Comparison of ENCODE assay signal across 8 cellular contexts in genomic region chr17:50943575-50943933, GRCh38.
DNase-seq lines count a peak whose midpoint lies in the region; ATAC-seq, FAIRE-seq and TF ChIP-seq lines count a peak whose summit lies in the region.

No MANE protein-coding gene starts in this region.

- CTCF ChIA-PET in RWPE1 (lab: Yijun Ruan, JAX) = no interaction called here

- FAIRE-seq in D721Med (lab: Jason Lieb, UNC) = no peak

- POLR2A ChIA-PET in RWPE1 (lab: Yijun Ruan, JAX; ENCODE audit: low non-redundant PET) = no interaction called here

- peak overlapping the region; percentile 37 for H3K27ac ChIP-seq in RWPE1
- H3K27ac ChIP-seq in epithelial cell of prostate = peak overlapping the region; percentile 30

- peak; percentile 6 for DNase-seq in D721Med (ENCODE audit: insufficient read length, low spot score)
- no peak for DNase-seq in RWPE1 (ENCODE audit: low spot score)
- no peak for DNase-seq in epithelial cell of prostate (ENCODE audit: low read depth, low spot score)
- peak; percentile 63 for DNase-seq in pons (ENCODE audit: low spot score)
- DNase-seq in T1000 (lab: John Stamatoyannopoulos, UW) = no peak

- TF ChIP-seq CTCF in D721Med (IDR thresholded peaks at IDR 0.05; ENCODE audit: insufficient read depth, missing control alignments) = no peak
- no peak for TF ChIP-seq CTCF in RWPE1 (conservative IDR thresholded peaks at IDR 0.05; ENCODE audit: low read depth)

- no peak for ATAC-seq in HG03460 (IDR thresholded peaks at IDR 0.05; ENCODE audit: unreplicated experiment)
- no peak for ATAC-seq in GM21529 (IDR thresholded peaks at IDR 0.05; ENCODE audit: unreplicated experiment)
- ATAC-seq in GM19397 (IDR thresholded peaks at IDR 0.05; ENCODE audit: unreplicated experiment) = no peak

Comparison
In these comparisons a context has a peak if more than half of its experiments do, and no peak if none do; other contexts are left out.
1. DNase-seq: peak in D721Med (single experiment) and pons (single experiment); none in RWPE1 (single experiment), epithelial cell of prostate (single experiment) and T1000 (single experiment).